In genomic region chr19:802888-803561, GRCh38 we compare ENCODE assay signal across 12 cellular contexts. TPM values are rescaled to one million over a fixed set of nuclear protein-coding genes. Genes with fewer than 3 reads are reported as not detected.
A peak's percentile ranks its signal among the peaks of the same experiment; 100 is the strongest.
DNase-seq lines count a peak whose midpoint lies in the region; ATAC-seq and TF ChIP-seq lines count a peak whose summit lies in the region.
"Had no signal": no experiment of that assay in that cellular context is flagged by ENCODE, and none has a peak within 500 bp of the region (broad histone marks: within the 10 kb centered on the region; RNA-seq: fewer than 3 reads in every experiment).

No MANE protein-coding gene starts in this region.

- H3K27me3 ChIP-seq in sigmoid colon: no peaks in the 10 kb centered on the region

- TF ChIP-seq CTCF in fibroblast of mammary gland (conservative IDR thresholded peaks at IDR 0.05; ENCODE audit: control insufficient read depth, insufficient read depth, low read depth, low read length): no peak
- TF ChIP-seq CTCF in sigmoid colon (IDR thresholded peaks at IDR 0.05): no peak

- H3K27ac ChIP-seq in sigmoid colon: peak overlapping the region; percentile 70 to 100 (median 97)

- H3K27ac Mint-ChIP-seq in T-helper 17 cell: peak overlapping the region; percentile 96

- H3K36me3 ChIP-seq in sigmoid colon: peaks cover 30 to 55% (median 40%) of the 10 kb centered on the region in 4 donors

- TF ChIP-seq POLR2A in sigmoid colon (IDR thresholded peaks at IDR 0.05): no peak

- peaks cover 0 to 61% (median 55%) of the 10 kb centered on the region in 4 donors for H3K4me1 ChIP-seq in sigmoid colon

- ATAC-seq in T-helper 17 cell: no peak
- ATAC-seq in HG03025 (IDR thresholded peaks at IDR 0.05; ENCODE audit: low FRiP score, unreplicated experiment): no peak
- no peak for ATAC-seq in GM18511 (IDR thresholded peaks at IDR 0.05; ENCODE audit: unreplicated experiment)

- intact Hi-C loops in sigmoid colon (cut with DNase I): no loop called here

- H3K9me3 ChIP-seq in T-helper 17 cell (ENCODE audit: control insufficient read depth, low read length, poor library complexity, severe bottlenecking) (no peaks in the 10 kb centered on the region), sigmoid colon (no peaks in the 10 kb centered on the region)

- peaks cover 5% of the 10 kb centered on the region for H3K36me3 Mint-ChIP-seq in T-helper 17 cell (ENCODE audit: low read depth)

- H3K4me3 Mint-ChIP-seq in T-helper 17 cell: peak overlapping the region; percentile 89

- H3K4me1 Mint-ChIP-seq in T-helper 17 cell: peaks cover 45% of the 10 kb centered on the region

- peak; percentile 64 for DNase-seq in NCI-H2196 (lab: John Stamatoyannopoulos, UW; ENCODE audit: unreplicated experiment)
- no peak for DNase-seq in NCI-H2196 treated with DMSO at 0.1 percent for 48 hours (lab: John Stamatoyannopoulos, UW; ENCODE audit: unreplicated experiment)
- DNase-seq in T-helper 17 cell: no peak
- no peak for DNase-seq in fibroblast of mammary gland (ENCODE audit: low read depth)
- no peak for DNase-seq in sigmoid colon
- no peak for DNase-seq in stimulated activated CD4-positive, alpha-beta T cell treated with anti-CD3 and anti-CD28 coated beads, Interleukin-4, amount 100 ng/mL, for 24 hours
- DNase-seq: effector memory CD4-positive, alpha-beta T cell; stimulated activated CD4-positive, alpha-beta T cell treated with anti-CD3 and anti-CD28 coated beads, Interleukin-12 subunit alpha, Interleukin-12 subunit beta, amount 100 ng/mL, for 4 hours had no signal

- no peak for TF ChIP-seq EP300 in sigmoid colon (IDR thresholded peaks at IDR 0.05)

- peak overlapping the region; percentile 38 for H3K4me3 ChIP-seq in fibroblast of mammary gland (ENCODE audit: control insufficient read depth, low read depth, low read length)
- H3K4me3 ChIP-seq in sigmoid colon: peak overlapping the region in 2 of 4 donors; percentile 0 to 34

- 82 to 85% methylated on average over 33 of the region's 33 CpGs for WGBS in sigmoid colon, 2 donors

- H3K27me3 Mint-ChIP-seq in T-helper 17 cell: no peaks in the 10 kb centered on the region

RNA-seq across cellular contexts. Expression of gene PTBP1, which starts 5.8 kb away (rescaled TPM):
- total RNA-seq in T-helper 17 cell (100 to 1,000 TPM; 334 to 341 TPM), sigmoid colon (10 to 100 TPM; 53.8 to 94.5 (median 71.7) TPM)
- polyA plus RNA-seq in sigmoid colon: 100 to 1,000 TPM in 2 of 3 donors, 10 to 100 TPM in 1; 78.7 to 154 (median 101) TPM

RNA-seq across cellular contexts. Expression of gene PLPPR3, which starts 18.7 kb away (rescaled TPM):
- total RNA-seq in T-helper 17 cell: not detected
- not detected for total RNA-seq in sigmoid colon
- under 1 TPM in 1 of 3 donors, not detected in 2; 0.07 TPM for polyA plus RNA-seq in sigmoid colon

RNA-seq across cellular contexts. Expression of gene AZU1, which starts 24.6 kb away (rescaled TPM):
- total RNA-seq in T-helper 17 cell (1 to 10 TPM in 1 of 2 donors, under 1 TPM in 1; 0.90 to 1.2 TPM), sigmoid colon (1 to 10 TPM in 1 of 4 donors, under 1 TPM in 1, not detected in 2; 0.36 to 1.1 TPM)
- under 1 TPM in 1 of 3 donors, not detected in 2; 0.03 TPM for polyA plus RNA-seq in sigmoid colon
- total RNA-seq: SK-MEL-5 had no signal

RNA-seq across cellular contexts. Expression of gene PRTN3, which starts 37.8 kb away (rescaled TPM):
- total RNA-seq in T-helper 17 cell (not detected), sigmoid colon (not detected)
- polyA plus RNA-seq in sigmoid colon: not detected
- total RNA-seq: SK-MEL-5 had no signal

RNA-seq across cellular contexts. Expression of gene ELANE, which starts 49.1 kb away (rescaled TPM):
- not detected for total RNA-seq in T-helper 17 cell
- 1 to 10 TPM in 3 of 4 donors, not detected in 1; 1.4 to 3.6 (median 2.3) TPM for total RNA-seq in sigmoid colon
- polyA plus RNA-seq in sigmoid colon: under 1 TPM in 1 of 3 donors, not detected in 2; 0.64 TPM
- total RNA-seq: NCI-H460, SK-MEL-5 had no signal
